In genomic region chr2:46776687-46777327, GRCh38 we compare ENCODE assay signal across 8 cellular contexts.
DNase-seq lines count a peak whose midpoint lies in the region; ATAC-seq and TF ChIP-seq lines count a peak whose summit lies in the region.

No MANE protein-coding gene starts in this region.

- H3K9me3 ChIP-seq in CD4-positive, CD25-positive, alpha-beta regulatory T cell (ENCODE audit: control insufficient read depth in 2 of 2, low read length in 2 of 2), result no peaks in the 10 kb centered on the region
- no peaks in the 10 kb centered on the region for H3K9me3 ChIP-seq in PC-3 (ENCODE audit: low read length)
- H3K9me3 ChIP-seq in right cardiac atrium (ENCODE audit: control insufficient read depth, low read length), result no peaks in the 10 kb centered on the region

- no peak overlapping the region for H3K27ac ChIP-seq in CD4-positive, CD25-positive, alpha-beta regulatory T cell (ENCODE audit: insufficient read depth, low read length, poor library complexity, severe bottlenecking)
- H3K27ac ChIP-seq in PC-3 (ENCODE audit: low read length) (no peak overlapping the region), right cardiac atrium (ENCODE audit: low read length) (no peak overlapping the region)

- no peaks in the 10 kb centered on the region for H4K20me1 ChIP-seq in PC-3 (ENCODE audit: low read length)

- no peak overlapping the region for H3K4me3 Mint-ChIP-seq in CD4-positive, CD25-positive, alpha-beta regulatory T cell

- H3K4me1 ChIP-seq in CD4-positive, CD25-positive, alpha-beta regulatory T cell (ENCODE audit: control insufficient read depth, insufficient read depth, low read length, poor library complexity, severe bottlenecking), result no peaks in the 10 kb centered on the region
- peaks cover 29% of the 10 kb centered on the region for H3K4me1 ChIP-seq in PC-3 (ENCODE audit: insufficient read depth, low read length)
- H3K4me1 ChIP-seq in right cardiac atrium (ENCODE audit: control insufficient read depth, insufficient read depth, low read length), result peaks cover 23% of the 10 kb centered on the region

- 69% methylated on average over 10 of the region's 10 CpGs for WGBS in right cardiac atrium

- H3K36me3 ChIP-seq in CD4-positive, CD25-positive, alpha-beta regulatory T cell (ENCODE audit: control insufficient read depth, insufficient read depth, low read length), result no peaks in the 10 kb centered on the region
- H3K36me3 ChIP-seq in PC-3 (ENCODE audit: low read depth, low read length), result no peaks in the 10 kb centered on the region

- H3K9me2 ChIP-seq in PC-3 (replicated peaks; ENCODE audit: low read length), result no peaks in the 10 kb centered on the region

- peaks cover 26% of the 10 kb centered on the region for H3K27me3 Mint-ChIP-seq in CD4-positive, CD25-positive, alpha-beta regulatory T cell

- no peak overlapping the region for H3K27ac Mint-ChIP-seq in CD4-positive, CD25-positive, alpha-beta regulatory T cell

- H3K4me1 Mint-ChIP-seq in CD4-positive, CD25-positive, alpha-beta regulatory T cell, result peaks cover 0 to 4% (median 0%) of the 10 kb centered on the region in 4 donors

- H3K27me3 ChIP-seq in CD4-positive, CD25-positive, alpha-beta regulatory T cell (ENCODE audit: control insufficient read depth, insufficient read depth, low read length), result peaks cover 2% of the 10 kb centered on the region
- H3K27me3 ChIP-seq in PC-3 (ENCODE audit: low read length), result no peaks in the 10 kb centered on the region
- no peaks in the 10 kb centered on the region for H3K27me3 ChIP-seq in right cardiac atrium (ENCODE audit: control insufficient read depth, insufficient read depth)

- no peak overlapping the region for H3K4me3 ChIP-seq in CD4-positive, CD25-positive, alpha-beta regulatory T cell (ENCODE audit: low read depth, low read length)
- no peak overlapping the region for H3K4me3 ChIP-seq in PC-3 (ENCODE audit: low read length)
- no peak overlapping the region for H3K4me3 ChIP-seq in right cardiac atrium (ENCODE audit: low read length)

- BruUV-seq in PC-3 (replicated peaks; lab: Mats Ljungman, UMichigan), result no TSS peak

- H3K79me2 ChIP-seq in PC-3 (ENCODE audit: low read length), result no peaks in the 10 kb centered on the region

- POLR2A ChIA-PET in PC-3 (lab: Charles Lee; ENCODE audit: unreplicated experiment), result interaction anchor here (0.6 kb wide), 1 partner anchor 83 kb away, joined by 3 read pairs; no protein-coding TSS in a partner anchor

- ATAC-seq in CD4-positive, CD25-positive, alpha-beta regulatory T cell (ENCODE audit: low read depth in 2 of 2), result no peak
- ATAC-seq in PC-3 (peak; percentile 60), right cardiac atrium (no peak), HG03135 (IDR thresholded peaks at IDR 0.05; ENCODE audit: unreplicated experiment) (no peak)

- H3F3A ChIP-seq in PC-3 (ENCODE audit: low read length, unreplicated experiment), result no peaks in the 10 kb centered on the region

- H3K4me2 ChIP-seq in PC-3 (ENCODE audit: low read length), result no peak overlapping the region

- H2AFZ ChIP-seq in PC-3 (ENCODE audit: low read length), result no peak overlapping the region

- CTCF ChIA-PET in PC-3 (lab: Charles Lee), result interaction anchor here (0.7 kb wide), 1 partner anchor 510 kb away, joined by 3 read pairs; no protein-coding TSS in a partner anchor

- H3K9me3 Mint-ChIP-seq in CD4-positive, CD25-positive, alpha-beta regulatory T cell, result no peaks in the 10 kb centered on the region

- intact Hi-C loops in PC-3 (cut with micrococcal nuclease), result loop anchor here (1.0 to 5.0 kb wide), 3 partner anchors 75 to 126 kb away; no protein-coding TSS in a partner anchor
- intact Hi-C loops in right cardiac atrium (cut with DNase I), result loop anchor here in 2 of 4 donors (10.0 kb wide), 2 partner anchors 72 to 122 kb away; no protein-coding TSS in a partner anchor

- peak; percentile 10 to 64 (median 40) for DNase-seq in CD4-positive, CD25-positive, alpha-beta regulatory T cell
- DNase-seq in HCEC 1CT, result peak; percentile 69
- peak; percentile 77 for DNase-seq in PC-3
- DNase-seq in activated naive CD4-positive, alpha-beta T cell treated with anti-CD3 and anti-CD28 coated beads, Interleukin-2, amount 50 U/mL, for 16 hours, result peak; percentile 48
- DNase-seq in right cardiac atrium, result peak; percentile 51 to 81 (median 64)
- peak; percentile 12 to 49 for DNase-seq in stimulated activated CD4-positive, alpha-beta T cell treated with anti-CD3 and anti-CD28 coated beads, Interleukin-15, amount 100 ng/mL, for 48 hours (ENCODE audit: low read depth in 2 of 2)
- DNase-seq in occipital lobe (lab: John Stamatoyannopoulos, UW), result no peak

- H3K9ac ChIP-seq in PC-3 (ENCODE audit: low read length), result no peak overlapping the region

- peak; percentile 91 for TF ChIP-seq CTCF in PC-3 (conservative IDR thresholded peaks at IDR 0.05; ENCODE audit: low read depth, low read length)

- no peaks in the 10 kb centered on the region for H3K36me3 Mint-ChIP-seq in CD4-positive, CD25-positive, alpha-beta regulatory T cell
